ENCODE assay signal across 1 cellular context in the genomic region with DNA sequence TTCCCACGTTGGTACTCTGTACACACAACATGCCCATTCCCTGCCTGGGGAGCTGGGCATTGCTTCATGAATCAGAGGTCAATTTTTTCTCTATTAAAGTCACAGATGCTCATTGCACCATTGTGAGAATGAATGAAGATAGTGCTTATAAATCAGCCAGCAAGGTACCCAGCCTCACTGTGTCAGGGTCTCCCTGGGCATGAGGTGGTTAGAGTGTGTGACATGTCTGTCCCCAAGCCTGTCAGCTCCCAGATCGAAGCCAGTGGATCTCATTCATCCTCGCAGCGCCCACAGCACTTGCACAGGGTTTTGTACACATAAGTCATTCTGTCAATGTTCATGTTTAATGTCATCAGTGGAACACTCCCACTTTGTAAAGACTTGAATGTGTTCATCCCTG.
TF ChIP-seq lines count a peak whose summit lies in the region.

No MANE protein-coding gene starts in this region.

TF ChIP-seq in HepG2, 621 proteins besides CTCF, POLR2A, EP300 and RAD21 (continued from another document):
- TF ChIP-seq, protein P1, sequence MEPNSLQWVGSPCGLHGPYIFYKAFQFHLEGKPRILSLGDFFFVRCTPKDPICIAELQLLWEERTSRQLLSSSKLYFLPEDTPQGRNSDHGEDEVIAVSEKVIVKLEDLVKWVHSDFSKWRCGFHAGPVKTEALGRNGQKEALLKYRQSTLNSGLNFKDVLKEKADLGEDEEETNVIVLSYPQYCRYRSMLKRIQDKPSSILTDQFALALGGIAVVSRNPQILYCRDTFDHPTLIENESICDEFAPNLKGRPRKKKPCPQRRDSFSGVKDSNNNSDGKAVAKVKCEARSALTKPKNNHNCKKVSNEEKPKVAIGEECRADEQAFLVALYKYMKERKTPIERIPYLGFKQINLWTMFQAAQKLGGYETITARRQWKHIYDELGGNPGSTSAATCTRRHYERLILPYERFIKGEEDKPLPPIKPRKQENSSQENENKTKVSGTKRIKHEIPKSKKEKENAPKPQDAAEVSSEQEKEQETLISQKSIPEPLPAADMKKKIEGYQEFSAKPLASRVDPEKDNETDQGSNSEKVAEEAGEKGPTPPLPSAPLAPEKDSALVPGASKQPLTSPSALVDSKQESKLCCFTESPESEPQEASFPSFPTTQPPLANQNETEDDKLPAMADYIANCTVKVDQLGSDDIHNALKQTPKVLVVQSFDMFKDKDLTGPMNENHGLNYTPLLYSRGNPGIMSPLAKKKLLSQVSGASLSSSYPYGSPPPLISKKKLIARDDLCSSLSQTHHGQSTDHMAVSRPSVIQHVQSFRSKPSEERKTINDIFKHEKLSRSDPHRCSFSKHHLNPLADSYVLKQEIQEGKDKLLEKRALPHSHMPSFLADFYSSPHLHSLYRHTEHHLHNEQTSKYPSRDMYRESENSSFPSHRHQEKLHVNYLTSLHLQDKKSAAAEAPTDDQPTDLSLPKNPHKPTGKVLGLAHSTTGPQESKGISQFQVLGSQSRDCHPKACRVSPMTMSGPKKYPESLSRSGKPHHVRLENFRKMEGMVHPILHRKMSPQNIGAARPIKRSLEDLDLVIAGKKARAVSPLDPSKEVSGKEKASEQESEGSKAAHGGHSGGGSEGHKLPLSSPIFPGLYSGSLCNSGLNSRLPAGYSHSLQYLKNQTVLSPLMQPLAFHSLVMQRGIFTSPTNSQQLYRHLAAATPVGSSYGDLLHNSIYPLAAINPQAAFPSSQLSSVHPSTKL (CRISPR knock-in tag; IDR thresholded peaks at IDR 0.05): no peak
- TF ChIP-seq STAG1 (CRISPR knock-in tag; IDR thresholded peaks at IDR 0.05): no peak
- TF ChIP-seq STAT5B (CRISPR knock-in tag; IDR thresholded peaks at IDR 0.05): no peak
- TF ChIP-seq, protein P2, sequence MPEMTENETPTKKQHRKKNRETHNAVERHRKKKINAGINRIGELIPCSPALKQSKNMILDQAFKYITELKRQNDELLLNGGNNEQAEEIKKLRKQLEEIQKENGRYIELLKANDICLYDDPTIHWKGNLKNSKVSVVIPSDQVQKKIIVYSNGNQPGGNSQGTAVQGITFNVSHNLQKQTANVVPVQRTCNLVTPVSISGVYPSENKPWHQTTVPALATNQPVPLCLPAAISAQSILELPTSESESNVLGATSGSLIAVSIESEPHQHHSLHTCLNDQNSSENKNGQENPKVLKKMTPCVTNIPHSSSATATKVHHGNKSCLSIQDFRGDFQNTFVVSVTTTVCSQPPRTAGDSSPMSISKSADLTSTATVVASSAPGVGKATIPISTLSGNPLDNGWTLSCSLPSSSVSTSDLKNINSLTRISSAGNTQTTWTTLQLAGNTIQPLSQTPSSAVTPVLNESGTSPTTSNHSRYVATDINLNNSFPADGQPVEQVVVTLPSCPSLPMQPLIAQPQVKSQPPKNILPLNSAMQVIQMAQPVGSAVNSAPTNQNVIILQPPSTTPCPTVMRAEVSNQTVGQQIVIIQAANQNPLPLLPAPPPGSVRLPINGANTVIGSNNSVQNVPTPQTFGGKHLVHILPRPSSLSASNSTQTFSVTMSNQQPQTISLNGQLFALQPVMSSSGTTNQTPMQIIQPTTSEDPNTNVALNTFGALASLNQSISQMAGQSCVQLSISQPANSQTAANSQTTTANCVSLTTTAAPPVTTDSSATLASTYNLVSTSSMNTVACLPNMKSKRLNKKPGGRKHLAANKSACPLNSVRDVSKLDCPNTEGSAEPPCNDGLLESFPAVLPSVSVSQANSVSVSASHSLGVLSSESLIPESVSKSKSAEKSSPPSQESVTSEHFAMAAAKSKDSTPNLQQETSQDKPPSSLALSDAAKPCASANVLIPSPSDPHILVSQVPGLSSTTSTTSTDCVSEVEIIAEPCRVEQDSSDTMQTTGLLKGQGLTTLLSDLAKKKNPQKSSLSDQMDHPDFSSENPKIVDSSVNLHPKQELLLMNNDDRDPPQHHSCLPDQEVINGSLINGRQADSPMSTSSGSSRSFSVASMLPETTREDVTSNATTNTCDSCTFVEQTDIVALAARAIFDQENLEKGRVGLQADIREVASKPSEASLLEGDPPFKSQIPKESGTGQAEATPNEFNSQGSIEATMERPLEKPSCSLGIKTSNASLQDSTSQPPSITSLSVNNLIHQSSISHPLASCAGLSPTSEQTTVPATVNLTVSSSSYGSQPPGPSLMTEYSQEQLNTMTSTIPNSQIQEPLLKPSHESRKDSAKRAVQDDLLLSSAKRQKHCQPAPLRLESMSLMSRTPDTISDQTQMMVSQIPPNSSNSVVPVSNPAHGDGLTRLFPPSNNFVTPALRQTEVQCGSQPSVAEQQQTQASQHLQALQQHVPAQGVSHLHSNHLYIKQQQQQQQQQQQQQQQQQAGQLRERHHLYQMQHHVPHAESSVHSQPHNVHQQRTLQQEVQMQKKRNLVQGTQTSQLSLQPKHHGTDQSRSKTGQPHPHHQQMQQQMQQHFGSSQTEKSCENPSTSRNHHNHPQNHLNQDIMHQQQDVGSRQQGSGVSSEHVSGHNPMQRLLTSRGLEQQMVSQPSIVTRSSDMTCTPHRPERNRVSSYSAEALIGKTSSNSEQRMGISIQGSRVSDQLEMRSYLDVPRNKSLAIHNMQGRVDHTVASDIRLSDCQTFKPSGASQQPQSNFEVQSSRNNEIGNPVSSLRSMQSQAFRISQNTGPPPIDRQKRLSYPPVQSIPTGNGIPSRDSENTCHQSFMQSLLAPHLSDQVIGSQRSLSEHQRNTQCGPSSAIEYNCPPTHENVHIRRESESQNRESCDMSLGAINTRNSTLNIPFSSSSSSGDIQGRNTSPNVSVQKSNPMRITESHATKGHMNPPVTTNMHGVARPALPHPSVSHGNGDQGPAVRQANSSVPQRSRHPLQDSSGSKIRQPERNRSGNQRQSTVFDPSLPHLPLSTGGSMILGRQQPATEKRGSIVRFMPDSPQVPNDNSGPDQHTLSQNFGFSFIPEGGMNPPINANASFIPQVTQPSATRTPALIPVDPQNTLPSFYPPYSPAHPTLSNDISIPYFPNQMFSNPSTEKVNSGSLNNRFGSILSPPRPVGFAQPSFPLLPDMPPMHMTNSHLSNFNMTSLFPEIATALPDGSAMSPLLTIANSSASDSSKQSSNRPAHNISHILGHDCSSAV (CRISPR knock-in tag; IDR thresholded peaks at IDR 0.05; ENCODE audit: borderline replicate concordance): no peak
